26 cellular contexts compared by ENCODE assay signal in genomic region chr9:136798708-136799078, GRCh38. TPM values are rescaled to one million over a fixed set of nuclear protein-coding genes. Genes with fewer than 3 reads are reported as not detected.
DNase-seq lines count a peak whose midpoint lies in the region; FAIRE-seq and TF ChIP-seq lines count a peak whose summit lies in the region.
"Had no signal": no experiment of that assay in that cellular context is flagged by ENCODE, and none has a peak within 500 bp of the region (broad histone marks: within the 10 kb centered on the region; RNA-seq: fewer than 3 reads in every experiment).

No MANE protein-coding gene starts in this region.

- H3K27ac Mint-ChIP-seq in progenitor cell of endocrine pancreas = no peak overlapping the region
- H3K27ac Mint-ChIP-seq in activated CD4-positive, alpha-beta memory T cell treated with anti-CD3 and anti-CD28 coated beads for 36 hours = no peak overlapping the region
- no peak overlapping the region for H3K27ac Mint-ChIP-seq in activated CD4-positive, alpha-beta T cell treated with anti-CD3 and anti-CD28 coated beads, Interleukin-2, amount 10 ng/mL, durations not matched to agents 24 days and 14 days
- H3K27ac Mint-ChIP-seq: stimulated activated naive CD8-positive, alpha-beta T cell treated with anti-CD3 and anti-CD28 coated beads, Interleukin-15, amount 100 ng/mL, for 72 hours had no signal

- no peaks in the 10 kb centered on the region for H3K79me2 ChIP-seq in Karpas-422 (ENCODE audit: low read length)

- peaks cover 26% of the 10 kb centered on the region for H3K4me1 Mint-ChIP-seq in progenitor cell of endocrine pancreas (ENCODE audit: low read depth)
- peaks cover 13% of the 10 kb centered on the region for H3K4me1 Mint-ChIP-seq in activated CD4-positive, alpha-beta memory T cell treated with anti-CD3 and anti-CD28 coated beads for 36 hours (ENCODE audit: low read depth)
- peaks cover 10% of the 10 kb centered on the region for H3K4me1 Mint-ChIP-seq in activated CD4-positive, alpha-beta T cell treated with anti-CD3 and anti-CD28 coated beads, Interleukin-2, amount 10 ng/mL, durations not matched to agents 24 days and 14 days

- H3K9ac ChIP-seq in HUES6 (ENCODE audit: low read length) = peak overlapping the region; percentile 11
- no peak overlapping the region for H3K9ac ChIP-seq in kidney (ENCODE audit: low read length in 2 of 2)
- no peak overlapping the region for H3K9ac ChIP-seq in Karpas-422 (ENCODE audit: low read length)

- H3K9me2 ChIP-seq in Karpas-422 (replicated peaks; ENCODE audit: insufficient read depth, low read length) = no peaks in the 10 kb centered on the region

- H3K27me3 Mint-ChIP-seq in progenitor cell of endocrine pancreas = no peaks in the 10 kb centered on the region
- peaks cover 9% of the 10 kb centered on the region for H3K27me3 Mint-ChIP-seq in activated CD4-positive, alpha-beta memory T cell treated with anti-CD3 and anti-CD28 coated beads for 36 hours
- H3K27me3 Mint-ChIP-seq in activated CD4-positive, alpha-beta T cell treated with anti-CD3 and anti-CD28 coated beads, Interleukin-2, amount 10 ng/mL, durations not matched to agents 24 days and 14 days = peaks cover 26% of the 10 kb centered on the region
- H3K27me3 Mint-ChIP-seq: central memory CD8-positive, alpha-beta T cell had no signal

- H3K27ac ChIP-seq in C4-2B = peak overlapping the region; percentile 96
- no peak overlapping the region for H3K27ac ChIP-seq in HUES6 (ENCODE audit: low read depth, low read length)
- no peak overlapping the region for H3K27ac ChIP-seq in kidney (ENCODE audit: low read depth in 2 of 2, low read length in 2 of 2)
- no peak overlapping the region for H3K27ac ChIP-seq in Karpas-422 (ENCODE audit: low read length)
- H3K27ac ChIP-seq: PC-9, SK-N-MC had no signal

- H3K9me3 ChIP-seq in HUES6 (ENCODE audit: control insufficient read depth, insufficient read depth, low read depth, low read length) (no peaks in the 10 kb centered on the region), kidney (ENCODE audit: control insufficient read depth in 1 of 2, low read length in 2 of 2) (no peaks in the 10 kb centered on the region), Karpas-422 (ENCODE audit: low read length) (no peaks in the 10 kb centered on the region)
- H3K9me3 ChIP-seq: MG63, mucosa of descending colon, upper lobe of left lung had no signal

- no peak overlapping the region for H3K4me2 ChIP-seq in Karpas-422 (ENCODE audit: low read depth, low read length, poor library complexity, severe bottlenecking)

- no peak for FAIRE-seq in kidney (lab: Jason Lieb, UNC)
- FAIRE-seq: GM12878 had no signal

- intact Hi-C loops in kidney (cut with DNase I) = loop anchor here (10.0 kb wide), 1 partner anchor 146 kb away; the partner anchor contains the start of genes C8G and FBXW5
- intact Hi-C loops in activated CD4-positive, alpha-beta memory T cell treated with anti-CD3 and anti-CD28 coated beads for 36 hours (cut with micrococcal nuclease) = no loop called here
- intact Hi-C loops in activated CD4-positive, alpha-beta T cell treated with anti-CD3 and anti-CD28 coated beads, Interleukin-2, amount 10 ng/mL, durations not matched to agents 24 days and 14 days (cut with micrococcal nuclease) = loop anchor here (10.0 kb wide), 1 partner anchor 656 kb away; the partner anchor contains the start of gene NSMF

- DNase-seq in kidney = peak; percentile 68
- no peak for DNase-seq in progenitor cell of endocrine pancreas (ENCODE audit: low spot score, unreplicated experiment)
- DNase-seq in Karpas-422 = no peak
- DNase-seq in activated CD4-positive, alpha-beta memory T cell treated with anti-CD3 and anti-CD28 coated beads for 36 hours = no peak
- DNase-seq in activated CD4-positive, alpha-beta T cell treated with anti-CD3 and anti-CD28 coated beads, Interleukin-2, amount 10 ng/mL, durations not matched to agents 24 days and 14 days = no peak
- DNase-seq: activated CD4-positive, alpha-beta T cell treated with anti-CD3 and anti-CD28 coated beads for 4 hours; activated gamma-delta T cell; effector CD8-positive, alpha-beta T cell; H7; MG63; NCI-H1436; NCI-H2171; nucleus accumbens; PC-9; stimulated activated CD4-positive, alpha-beta T cell treated with anti-CD3 and anti-CD28 coated beads, Interleukin-4, amount 100 ng/mL, for 1 hour; stimulated activated naive CD8-positive, alpha-beta T cell treated with anti-CD3 and anti-CD28 coated beads, Interleukin-15, amount 100 ng/mL, for 72 hours; T-helper 9 cell had no signal

- peak overlapping the region; percentile 61 for H3K4me3 Mint-ChIP-seq in progenitor cell of endocrine pancreas (ENCODE audit: low read depth)
- no peak overlapping the region for H3K4me3 Mint-ChIP-seq in activated CD4-positive, alpha-beta memory T cell treated with anti-CD3 and anti-CD28 coated beads for 36 hours
- H3K4me3 Mint-ChIP-seq in activated CD4-positive, alpha-beta T cell treated with anti-CD3 and anti-CD28 coated beads, Interleukin-2, amount 10 ng/mL, durations not matched to agents 24 days and 14 days = no peak overlapping the region
- H3K4me3 Mint-ChIP-seq: central memory CD8-positive, alpha-beta T cell had no signal

- H4K20me1 ChIP-seq in Karpas-422 (ENCODE audit: insufficient read depth, low read depth, low read length) = 0 out of 2 replicates have a peak, but pooled peaks cover 8% of the 10 kb centered on the region

- TF ChIP-seq CTCF in C4-2B (conservative IDR thresholded peaks at IDR 0.05) (no peak), kidney (IDR thresholded peaks at IDR 0.05; ENCODE audit: borderline replicate concordance, extremely low read depth, insufficient read depth) (no peak), progenitor cell of endocrine pancreas (IDR thresholded peaks at IDR 0.05; ENCODE audit: unreplicated experiment) (no peak)

- H3K36me3 ChIP-seq in HUES6 (ENCODE audit: control insufficient read depth, insufficient read depth, low read length) = no peaks in the 10 kb centered on the region
- H3K36me3 ChIP-seq in kidney (ENCODE audit: control insufficient read depth in 1 of 2, insufficient read depth in 2 of 2, low read length in 2 of 2) = no peaks in the 10 kb centered on the region
- H3K36me3 ChIP-seq in Karpas-422 (ENCODE audit: insufficient read depth, low read length) = no peaks in the 10 kb centered on the region
- H3K36me3 ChIP-seq: MG63 had no signal

- H3K4me3 ChIP-seq in HUES6 (ENCODE audit: low read depth, low read length) (no peak overlapping the region), kidney (ENCODE audit: low read length in 2 of 2) (no peak overlapping the region), Karpas-422 (ENCODE audit: low read length) (no peak overlapping the region)
- H3K4me3 ChIP-seq: GM12878, MG63, PC-9 had no signal

- H2AFZ ChIP-seq in Karpas-422 (ENCODE audit: low read length) = no peak overlapping the region
- H2AFZ ChIP-seq: PC-9 had no signal

- POLR2A ChIA-PET in activated CD4-positive, alpha-beta memory T cell treated with anti-CD3 and anti-CD28 coated beads for 36 hours (lab: Charles Lee) = no interaction called here

- H3K36me3 Mint-ChIP-seq in progenitor cell of endocrine pancreas (ENCODE audit: insufficient read depth) = no peaks in the 10 kb centered on the region
- H3K36me3 Mint-ChIP-seq in activated CD4-positive, alpha-beta memory T cell treated with anti-CD3 and anti-CD28 coated beads for 36 hours = no peaks in the 10 kb centered on the region
- peaks cover 3% of the 10 kb centered on the region for H3K36me3 Mint-ChIP-seq in activated CD4-positive, alpha-beta T cell treated with anti-CD3 and anti-CD28 coated beads, Interleukin-2, amount 10 ng/mL, durations not matched to agents 24 days and 14 days (ENCODE audit: low read depth)

- peaks cover 20% of the 10 kb centered on the region for H3K27me3 ChIP-seq in HUES6 (ENCODE audit: control insufficient read depth, insufficient read depth, low read length)
- H3K27me3 ChIP-seq in Karpas-422 (ENCODE audit: low read length) = no peaks in the 10 kb centered on the region

- H3K4me1 ChIP-seq in HUES6 (ENCODE audit: control insufficient read depth, insufficient read depth, low read length) (peaks cover 32% of the 10 kb centered on the region), kidney (ENCODE audit: control insufficient read depth in 1 of 2, insufficient read depth in 1 of 2, low read depth in 1 of 2, low read length in 2 of 2) (peaks cover 0 to 17% of the 10 kb centered on the region in 2 donors), Karpas-422 (ENCODE audit: low read length) (peaks cover 51% of the 10 kb centered on the region)

- no peaks in the 10 kb centered on the region for H3K9me3 Mint-ChIP-seq in progenitor cell of endocrine pancreas (ENCODE audit: low read depth)
- no peaks in the 10 kb centered on the region for H3K9me3 Mint-ChIP-seq in activated CD4-positive, alpha-beta memory T cell treated with anti-CD3 and anti-CD28 coated beads for 36 hours
- H3K9me3 Mint-ChIP-seq in activated CD4-positive, alpha-beta T cell treated with anti-CD3 and anti-CD28 coated beads, Interleukin-2, amount 10 ng/mL, durations not matched to agents 24 days and 14 days = no peaks in the 10 kb centered on the region
- H3K9me3 Mint-ChIP-seq: central memory CD8-positive, alpha-beta T cell; stimulated activated naive CD8-positive, alpha-beta T cell treated with anti-CD3 and anti-CD28 coated beads, Interleukin-15, amount 100 ng/mL, for 72 hours had no signal

- CTCF ChIA-PET in activated CD4-positive, alpha-beta memory T cell treated with anti-CD3 and anti-CD28 coated beads for 36 hours (lab: Charles Lee) = no interaction called here

RNA-seq across cellular contexts. Expression of gene CCDC183, which starts 2.6 kb away (rescaled TPM):
- total RNA-seq in kidney = 0.88 TPM
- 3.1 TPM for polyA plus RNA-seq in kidney (ENCODE audit: insufficient read depth, low read depth, low replicate concordance)
- total RNA-seq in progenitor cell of endocrine pancreas = 9.0 and 9.5 TPM in 2 replicates
- 1.6 TPM in 1 of 2 replicates, not detected in the other for total RNA-seq in Karpas-422 (2014; rRNA removed; shearing (Covaris generic); ENCODE audit: low replicate concordance)
- total RNA-seq in activated CD4-positive, alpha-beta memory T cell treated with anti-CD3 and anti-CD28 coated beads for 36 hours = under 1 TPM; 0.21 to 0.36 TPM
- 0.14 and 0.42 TPM in 2 replicates for total RNA-seq in activated CD4-positive, alpha-beta T cell treated with anti-CD3 and anti-CD28 coated beads, Interleukin-2, amount 10 ng/mL, durations not matched to agents 24 days and 14 days
- total RNA-seq: GM12878 had no signal

RNA-seq across cellular contexts. Expression of gene TMEM141, which starts 7.5 kb away (rescaled TPM):
- total RNA-seq in kidney (96.5 TPM), progenitor cell of endocrine pancreas (57.8 and 62.2 TPM in 2 replicates)
- 403 TPM for polyA plus RNA-seq in kidney (ENCODE audit: insufficient read depth, low read depth, low replicate concordance)
- 20.5 and 61.8 TPM in 2 replicates for total RNA-seq in Karpas-422 (2014; rRNA removed; shearing (Covaris generic); ENCODE audit: low replicate concordance)
- 10 to 100 TPM; 42.3 to 45.2 TPM for total RNA-seq in activated CD4-positive, alpha-beta memory T cell treated with anti-CD3 and anti-CD28 coated beads for 36 hours
- total RNA-seq in activated CD4-positive, alpha-beta T cell treated with anti-CD3 and anti-CD28 coated beads, Interleukin-2, amount 10 ng/mL, durations not matched to agents 24 days and 14 days = 36.1 and 40.1 TPM in 2 replicates

RNA-seq across cellular contexts. Expression of gene RABL6, which starts 9.1 kb away (rescaled TPM):
- total RNA-seq in kidney (70.3 TPM), progenitor cell of endocrine pancreas (129 and 130 TPM in 2 replicates)
- polyA plus RNA-seq in kidney (ENCODE audit: insufficient read depth, low read depth, low replicate concordance) = 60.4 TPM
- 43.1 and 78.1 TPM in 2 replicates for total RNA-seq in Karpas-422 (2014; rRNA removed; shearing (Covaris generic); ENCODE audit: low replicate concordance)
- 10 to 100 TPM; 83.4 to 85.3 TPM for total RNA-seq in activated CD4-positive, alpha-beta memory T cell treated with anti-CD3 and anti-CD28 coated beads for 36 hours
- total RNA-seq in activated CD4-positive, alpha-beta T cell treated with anti-CD3 and anti-CD28 coated beads, Interleukin-2, amount 10 ng/mL, durations not matched to agents 24 days and 14 days = 116 and 119 TPM in 2 replicates

RNA-seq across cellular contexts. Expression of gene LCN15, which starts 34.4 kb away (rescaled TPM):
- total RNA-seq in kidney (not detected), progenitor cell of endocrine pancreas (not detected in 2 replicates)
- not detected for polyA plus RNA-seq in kidney (ENCODE audit: insufficient read depth, low read depth, low replicate concordance)
- total RNA-seq in Karpas-422 (2014; rRNA removed; shearing (Covaris generic); ENCODE audit: low replicate concordance) = not detected in 2 replicates
- total RNA-seq in activated CD4-positive, alpha-beta memory T cell treated with anti-CD3 and anti-CD28 coated beads for 36 hours = not detected
- total RNA-seq in activated CD4-positive, alpha-beta T cell treated with anti-CD3 and anti-CD28 coated beads, Interleukin-2, amount 10 ng/mL, durations not matched to agents 24 days and 14 days = not detected in 2 replicates
- total RNA-seq: fibroblast of lung, GM12878, H7, PC-9 had no signal
- polyA plus RNA-seq: BJ, fibroblast of lung had no signal

RNA-seq across cellular contexts. Expression of gene LCN8, which starts 40.6 kb away (rescaled TPM):
- total RNA-seq in kidney = not detected
- not detected for polyA plus RNA-seq in kidney (ENCODE audit: insufficient read depth, low read depth, low replicate concordance)
- total RNA-seq in progenitor cell of endocrine pancreas = not detected in 2 replicates
- not detected in 2 replicates for total RNA-seq in Karpas-422 (2014; rRNA removed; shearing (Covaris generic); ENCODE audit: low replicate concordance)
- total RNA-seq in activated CD4-positive, alpha-beta memory T cell treated with anti-CD3 and anti-CD28 coated beads for 36 hours = not detected
- total RNA-seq in activated CD4-positive, alpha-beta T cell treated with anti-CD3 and anti-CD28 coated beads, Interleukin-2, amount 10 ng/mL, durations not matched to agents 24 days and 14 days = not detected in 2 replicates
- total RNA-seq: fibroblast of lung, GM12878, H7, mucosa of descending colon, PC-9, upper lobe of left lung had no signal
- polyA plus RNA-seq: BJ, fibroblast of lung, GM12878 had no signal
